In the genomic region with DNA sequence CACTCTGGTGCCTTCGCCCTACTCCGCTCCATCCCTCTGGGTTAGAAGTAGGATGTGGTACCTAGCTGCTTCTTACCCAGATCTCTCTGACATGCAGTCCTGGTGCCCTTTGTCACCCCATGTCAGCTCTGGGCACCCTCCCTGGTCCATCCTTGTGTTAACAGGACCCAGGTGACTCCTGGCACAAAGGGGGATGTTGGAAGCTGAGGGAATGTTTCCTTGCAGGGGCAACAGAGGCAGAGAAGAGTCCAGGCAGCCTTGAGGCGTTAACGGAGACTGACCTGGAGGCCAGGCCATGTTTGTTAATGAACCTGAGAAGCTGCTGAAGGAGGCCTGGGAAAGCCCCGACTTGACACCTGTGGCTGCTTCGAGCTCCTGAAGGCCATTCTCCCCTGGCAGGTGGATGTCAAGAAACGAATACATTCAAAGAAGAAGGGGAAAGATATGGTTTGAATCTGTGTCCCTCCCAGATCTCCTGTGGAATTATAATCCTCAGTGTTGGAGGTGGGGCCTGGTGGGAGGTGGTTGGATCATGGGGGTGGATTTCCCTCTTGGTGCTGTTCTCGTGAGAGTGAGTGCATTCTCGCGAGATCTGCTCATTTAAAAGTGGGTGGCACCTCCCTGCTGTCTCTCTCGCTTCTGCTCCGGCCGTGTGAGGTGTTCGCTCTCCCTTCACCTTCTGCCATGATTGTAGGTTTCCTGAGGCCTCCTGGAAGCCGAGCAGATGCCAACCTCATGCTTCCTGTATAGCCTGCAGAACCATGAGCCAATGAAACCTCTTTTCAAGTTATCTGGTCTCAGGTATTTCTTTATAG, we compare ENCODE assay signal across 1 cellular context.
A peak's percentile ranks its signal among the peaks of the same experiment; 100 is the strongest.
TF ChIP-seq lines count a peak whose summit lies in the region.

No MANE protein-coding gene starts in this region.

TF ChIP-seq in K562, 482 proteins besides CTCF, POLR2A, EP300 and RAD21 (continues in another document):
- no peak for TF ChIP-seq SRSF7 (optimal IDR thresholded peaks at IDR 0.05; ENCODE audit: low read depth, low read length)
- peak; percentile 60 for TF ChIP-seq MGA (IDR thresholded peaks at IDR 0.05)
- TF ChIP-seq THAP7 (CRISPR knock-in tag; IDR thresholded peaks at IDR 0.05), result no peak
- TF ChIP-seq, protein P1, sequence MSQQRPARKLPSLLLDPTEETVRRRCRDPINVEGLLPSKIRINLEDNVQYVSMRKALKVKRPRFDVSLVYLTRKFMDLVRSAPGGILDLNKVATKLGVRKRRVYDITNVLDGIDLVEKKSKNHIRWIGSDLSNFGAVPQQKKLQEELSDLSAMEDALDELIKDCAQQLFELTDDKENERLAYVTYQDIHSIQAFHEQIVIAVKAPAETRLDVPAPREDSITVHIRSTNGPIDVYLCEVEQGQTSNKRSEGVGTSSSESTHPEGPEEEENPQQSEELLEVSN (IDR thresholded peaks at IDR 0.05; ENCODE audit: borderline replicate concordance in 1 of 2, extremely low read depth in 1 of 2, insufficient read depth in 1 of 2, insufficient read length in 1 of 2, low read depth in 1 of 2, low read length in 1 of 2, poor library complexity in 1 of 2, severe bottlenecking in 1 of 2), result peak in 1 of 2 experiments; percentile 15
- no peak for TF ChIP-seq TARDBP (IDR thresholded peaks at IDR 0.05)
- TF ChIP-seq ZBTB8A (IDR thresholded peaks at IDR 0.05; ENCODE audit: partially characterized antibody), result no peak
- TF ChIP-seq, protein P2, sequence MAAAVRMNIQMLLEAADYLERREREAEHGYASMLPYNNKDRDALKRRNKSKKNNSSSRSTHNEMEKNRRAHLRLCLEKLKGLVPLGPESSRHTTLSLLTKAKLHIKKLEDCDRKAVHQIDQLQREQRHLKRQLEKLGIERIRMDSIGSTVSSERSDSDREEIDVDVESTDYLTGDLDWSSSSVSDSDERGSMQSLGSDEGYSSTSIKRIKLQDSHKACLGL (CRISPR knock-in tag; IDR thresholded peaks at IDR 0.05; ENCODE audit: borderline replicate concordance, poor library complexity, severe bottlenecking), result no peak
- TF ChIP-seq CHD1 (IDR thresholded peaks at IDR 0.05; ENCODE audit: low read length), result no peak
- TF ChIP-seq, protein P3, sequence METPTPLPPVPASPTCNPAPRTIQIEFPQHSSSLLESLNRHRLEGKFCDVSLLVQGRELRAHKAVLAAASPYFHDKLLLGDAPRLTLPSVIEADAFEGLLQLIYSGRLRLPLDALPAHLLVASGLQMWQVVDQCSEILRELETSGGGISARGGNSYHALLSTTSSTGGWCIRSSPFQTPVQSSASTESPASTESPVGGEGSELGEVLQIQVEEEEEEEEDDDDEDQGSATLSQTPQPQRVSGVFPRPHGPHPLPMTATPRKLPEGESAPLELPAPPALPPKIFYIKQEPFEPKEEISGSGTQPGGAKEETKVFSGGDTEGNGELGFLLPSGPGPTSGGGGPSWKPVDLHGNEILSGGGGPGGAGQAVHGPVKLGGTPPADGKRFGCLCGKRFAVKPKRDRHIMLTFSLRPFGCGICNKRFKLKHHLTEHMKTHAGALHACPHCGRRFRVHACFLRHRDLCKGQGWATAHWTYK (CRISPR knock-in tag; IDR thresholded peaks at IDR 0.05), result no peak
- peak; percentile 78; the same call in 1 of the 2 replicates for TF ChIP-seq CREB3L1 (IDR thresholded peaks at IDR 0.05; ENCODE audit: borderline replicate concordance, low read depth)
- TF ChIP-seq NCOA6 (IDR thresholded peaks at IDR 0.05), result no peak
- peak; percentile 25 for TF ChIP-seq HDAC3 (IDR thresholded peaks at IDR 0.05; ENCODE audit: borderline replicate concordance, partially characterized antibody)
- TF ChIP-seq, protein P4, sequence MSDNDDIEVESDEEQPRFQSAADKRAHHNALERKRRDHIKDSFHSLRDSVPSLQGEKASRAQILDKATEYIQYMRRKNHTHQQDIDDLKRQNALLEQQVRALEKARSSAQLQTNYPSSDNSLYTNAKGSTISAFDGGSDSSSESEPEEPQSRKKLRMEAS (CRISPR knock-in tag; IDR thresholded peaks at IDR 0.05), result no peak
- TF ChIP-seq NCOA2 (IDR thresholded peaks at IDR 0.05; ENCODE audit: partially characterized antibody in 2 of 2), result no peak
- TF ChIP-seq CBFB (CRISPR knock-in tag; IDR thresholded peaks at IDR 0.05), result no peak
- TF ChIP-seq KLF6 (CRISPR knock-in tag; IDR thresholded peaks at IDR 0.05; ENCODE audit: borderline replicate concordance), result no peak
- TF ChIP-seq ZNF277 (CRISPR knock-in tag; IDR thresholded peaks at IDR 0.05; ENCODE audit: borderline replicate concordance), result no peak
- no peak for TF ChIP-seq CBFA2T2 (conservative IDR thresholded peaks at IDR 0.05)
- TF ChIP-seq RBFOX2 (IDR thresholded peaks at IDR 0.05; ENCODE audit: low read depth, low read length), result no peak
- TF ChIP-seq FOXK1 (CRISPR knock-in tag; IDR thresholded peaks at IDR 0.05; ENCODE audit: borderline replicate concordance), result no peak
- no peak for TF ChIP-seq ETS2 (tag; IDR thresholded peaks at IDR 0.05; ENCODE audit: borderline replicate concordance, poor library complexity, severe bottlenecking)
- TF ChIP-seq, protein P5, sequence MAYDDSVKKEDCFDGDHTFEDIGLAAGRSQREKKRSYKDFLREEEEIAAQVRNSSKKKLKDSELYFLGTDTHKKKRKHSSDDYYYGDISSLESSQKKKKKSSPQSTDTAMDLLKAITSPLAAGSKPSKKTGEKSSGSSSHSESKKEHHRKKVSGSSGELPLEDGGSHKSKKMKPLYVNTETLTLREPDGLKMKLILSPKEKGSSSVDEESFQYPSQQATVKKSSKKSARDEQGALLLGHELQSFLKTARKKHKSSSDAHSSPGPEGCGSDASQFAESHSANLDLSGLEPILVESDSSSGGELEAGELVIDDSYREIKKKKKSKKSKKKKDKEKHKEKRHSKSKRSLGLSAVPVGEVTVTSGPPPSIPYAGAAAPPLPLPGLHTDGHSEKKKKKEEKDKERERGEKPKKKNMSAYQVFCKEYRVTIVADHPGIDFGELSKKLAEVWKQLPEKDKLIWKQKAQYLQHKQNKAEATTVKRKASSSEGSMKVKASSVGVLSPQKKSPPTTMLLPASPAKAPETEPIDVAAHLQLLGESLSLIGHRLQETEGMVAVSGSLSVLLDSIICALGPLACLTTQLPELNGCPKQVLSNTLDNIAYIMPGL (CRISPR knock-in tag; IDR thresholded peaks at IDR 0.05), result no peak
- TF ChIP-seq ARHGAP35 (IDR thresholded peaks at IDR 0.05; ENCODE audit: partially characterized antibody), result peak; percentile 90
- TF ChIP-seq TBL1XR1 (IDR thresholded peaks at IDR 0.05; ENCODE audit: low read length in 2 of 2), result no peak
- TF ChIP-seq NR0B1 (IDR thresholded peaks at IDR 0.05; ENCODE audit: partially characterized antibody), result no peak
- peak; percentile 86 for TF ChIP-seq RBM25 (IDR thresholded peaks at IDR 0.05; ENCODE audit: low read depth, low read length, severe bottlenecking)
- TF ChIP-seq L3MBTL2 (IDR thresholded peaks at IDR 0.05), result peak; percentile 78
- TF ChIP-seq EGR1 (conservative IDR thresholded peaks at IDR 0.05), result 0 out of 2 replicates have a peak, but pooled peaks have one; percentile 6
- TF ChIP-seq MYC (IDR thresholded peaks at IDR 0.05; ENCODE audit: low read depth, low read length), result no peak
- no peak for TF ChIP-seq MYC (CRISPR knock-in tag; IDR thresholded peaks at IDR 0.05; ENCODE audit: borderline replicate concordance, low read depth)
